ENCODE assay signal across 1 cellular context in the genomic region with DNA sequence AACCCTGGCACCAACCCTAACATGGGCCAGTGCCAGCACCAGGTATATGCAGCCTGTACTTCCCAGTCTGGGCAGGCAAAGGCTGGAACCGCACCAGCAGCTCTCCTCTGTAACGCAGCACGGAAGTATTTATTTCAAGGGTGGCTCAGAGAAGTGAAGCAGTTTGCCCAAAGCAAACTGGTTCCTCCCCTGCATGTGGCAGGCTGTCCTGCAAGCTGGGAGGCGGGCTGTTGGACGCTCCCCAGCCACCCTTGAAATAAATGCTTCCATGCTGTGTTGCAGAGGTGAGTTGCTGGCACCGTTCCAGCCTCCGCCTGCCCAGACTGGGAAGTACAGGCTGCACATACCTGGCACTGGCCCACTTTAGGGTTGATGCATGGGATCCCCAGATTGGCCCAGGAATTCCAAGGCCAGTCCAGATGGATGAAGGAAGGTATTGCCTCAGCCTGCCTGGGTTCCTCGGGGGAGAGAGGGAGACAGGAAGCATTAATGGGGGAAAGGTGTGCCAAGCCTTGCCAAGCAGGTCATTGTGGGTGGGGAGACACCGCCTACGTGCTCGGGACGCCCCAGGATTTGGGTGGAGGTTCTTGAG.
TF ChIP-seq lines count a peak whose summit lies in the region.

No MANE protein-coding gene starts in this region.

TF ChIP-seq in H1, 55 proteins besides CTCF, POLR2A, EP300 and RAD21:
- no peak for TF ChIP-seq RNF2 (IDR thresholded peaks at IDR 0.05; ENCODE audit: borderline replicate concordance, low read depth, low read length, missing control alignments, poor library complexity, severe bottlenecking)
- TF ChIP-seq, protein P1, sequence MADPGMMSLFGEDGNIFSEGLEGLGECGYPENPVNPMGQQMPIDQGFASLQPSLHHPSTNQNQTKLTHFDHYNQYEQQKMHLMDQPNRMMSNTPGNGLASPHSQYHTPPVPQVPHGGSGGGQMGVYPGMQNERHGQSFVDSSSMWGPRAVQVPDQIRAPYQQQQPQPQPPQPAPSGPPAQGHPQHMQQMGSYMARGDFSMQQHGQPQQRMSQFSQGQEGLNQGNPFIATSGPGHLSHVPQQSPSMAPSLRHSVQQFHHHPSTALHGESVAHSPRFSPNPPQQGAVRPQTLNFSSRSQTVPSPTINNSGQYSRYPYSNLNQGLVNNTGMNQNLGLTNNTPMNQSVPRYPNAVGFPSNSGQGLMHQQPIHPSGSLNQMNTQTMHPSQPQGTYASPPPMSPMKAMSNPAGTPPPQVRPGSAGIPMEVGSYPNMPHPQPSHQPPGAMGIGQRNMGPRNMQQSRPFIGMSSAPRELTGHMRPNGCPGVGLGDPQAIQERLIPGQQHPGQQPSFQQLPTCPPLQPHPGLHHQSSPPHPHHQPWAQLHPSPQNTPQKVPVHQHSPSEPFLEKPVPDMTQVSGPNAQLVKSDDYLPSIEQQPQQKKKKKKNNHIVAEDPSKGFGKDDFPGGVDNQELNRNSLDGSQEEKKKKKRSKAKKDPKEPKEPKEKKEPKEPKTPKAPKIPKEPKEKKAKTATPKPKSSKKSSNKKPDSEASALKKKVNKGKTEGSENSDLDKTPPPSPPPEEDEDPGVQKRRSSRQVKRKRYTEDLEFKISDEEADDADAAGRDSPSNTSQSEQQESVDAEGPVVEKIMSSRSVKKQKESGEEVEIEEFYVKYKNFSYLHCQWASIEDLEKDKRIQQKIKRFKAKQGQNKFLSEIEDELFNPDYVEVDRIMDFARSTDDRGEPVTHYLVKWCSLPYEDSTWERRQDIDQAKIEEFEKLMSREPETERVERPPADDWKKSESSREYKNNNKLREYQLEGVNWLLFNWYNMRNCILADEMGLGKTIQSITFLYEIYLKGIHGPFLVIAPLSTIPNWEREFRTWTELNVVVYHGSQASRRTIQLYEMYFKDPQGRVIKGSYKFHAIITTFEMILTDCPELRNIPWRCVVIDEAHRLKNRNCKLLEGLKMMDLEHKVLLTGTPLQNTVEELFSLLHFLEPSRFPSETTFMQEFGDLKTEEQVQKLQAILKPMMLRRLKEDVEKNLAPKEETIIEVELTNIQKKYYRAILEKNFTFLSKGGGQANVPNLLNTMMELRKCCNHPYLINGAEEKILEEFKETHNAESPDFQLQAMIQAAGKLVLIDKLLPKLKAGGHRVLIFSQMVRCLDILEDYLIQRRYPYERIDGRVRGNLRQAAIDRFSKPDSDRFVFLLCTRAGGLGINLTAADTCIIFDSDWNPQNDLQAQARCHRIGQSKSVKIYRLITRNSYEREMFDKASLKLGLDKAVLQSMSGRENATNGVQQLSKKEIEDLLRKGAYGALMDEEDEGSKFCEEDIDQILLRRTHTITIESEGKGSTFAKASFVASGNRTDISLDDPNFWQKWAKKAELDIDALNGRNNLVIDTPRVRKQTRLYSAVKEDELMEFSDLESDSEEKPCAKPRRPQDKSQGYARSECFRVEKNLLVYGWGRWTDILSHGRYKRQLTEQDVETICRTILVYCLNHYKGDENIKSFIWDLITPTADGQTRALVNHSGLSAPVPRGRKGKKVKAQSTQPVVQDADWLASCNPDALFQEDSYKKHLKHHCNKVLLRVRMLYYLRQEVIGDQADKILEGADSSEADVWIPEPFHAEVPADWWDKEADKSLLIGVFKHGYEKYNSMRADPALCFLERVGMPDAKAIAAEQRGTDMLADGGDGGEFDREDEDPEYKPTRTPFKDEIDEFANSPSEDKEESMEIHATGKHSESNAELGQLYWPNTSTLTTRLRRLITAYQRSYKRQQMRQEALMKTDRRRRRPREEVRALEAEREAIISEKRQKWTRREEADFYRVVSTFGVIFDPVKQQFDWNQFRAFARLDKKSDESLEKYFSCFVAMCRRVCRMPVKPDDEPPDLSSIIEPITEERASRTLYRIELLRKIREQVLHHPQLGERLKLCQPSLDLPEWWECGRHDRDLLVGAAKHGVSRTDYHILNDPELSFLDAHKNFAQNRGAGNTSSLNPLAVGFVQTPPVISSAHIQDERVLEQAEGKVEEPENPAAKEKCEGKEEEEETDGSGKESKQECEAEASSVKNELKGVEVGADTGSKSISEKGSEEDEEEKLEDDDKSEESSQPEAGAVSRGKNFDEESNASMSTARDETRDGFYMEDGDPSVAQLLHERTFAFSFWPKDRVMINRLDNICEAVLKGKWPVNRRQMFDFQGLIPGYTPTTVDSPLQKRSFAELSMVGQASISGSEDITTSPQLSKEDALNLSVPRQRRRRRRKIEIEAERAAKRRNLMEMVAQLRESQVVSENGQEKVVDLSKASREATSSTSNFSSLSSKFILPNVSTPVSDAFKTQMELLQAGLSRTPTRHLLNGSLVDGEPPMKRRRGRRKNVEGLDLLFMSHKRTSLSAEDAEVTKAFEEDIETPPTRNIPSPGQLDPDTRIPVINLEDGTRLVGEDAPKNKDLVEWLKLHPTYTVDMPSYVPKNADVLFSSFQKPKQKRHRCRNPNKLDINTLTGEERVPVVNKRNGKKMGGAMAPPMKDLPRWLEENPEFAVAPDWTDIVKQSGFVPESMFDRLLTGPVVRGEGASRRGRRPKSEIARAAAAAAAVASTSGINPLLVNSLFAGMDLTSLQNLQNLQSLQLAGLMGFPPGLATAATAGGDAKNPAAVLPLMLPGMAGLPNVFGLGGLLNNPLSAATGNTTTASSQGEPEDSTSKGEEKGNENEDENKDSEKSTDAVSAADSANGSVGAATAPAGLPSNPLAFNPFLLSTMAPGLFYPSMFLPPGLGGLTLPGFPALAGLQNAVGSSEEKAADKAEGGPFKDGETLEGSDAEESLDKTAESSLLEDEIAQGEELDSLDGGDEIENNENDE (IDR thresholded peaks at IDR 0.05; ENCODE audit: insufficient replicate concordance, low read length), result no peak
- no peak for TF ChIP-seq POU5F1 (IDR thresholded peaks at IDR 0.05; ENCODE audit: low read depth, low read length)
